In genomic region chr6:166381733-166382499, GRCh38 we compare ENCODE assay signal across 8 cellular contexts. TPM values are rescaled to one million over a fixed set of nuclear protein-coding genes. Genes with fewer than 3 reads are reported as not detected.
DNase-seq lines count a peak whose midpoint lies in the region; ATAC-seq and TF ChIP-seq lines count a peak whose summit lies in the region.

No MANE protein-coding gene starts in this region.

- peak overlapping the region; percentile 36; the same call in 1 of the 2 replicates for H3K27ac Mint-ChIP-seq in WTC11

- peak; percentile 49 for ATAC-seq in HG02852 (IDR thresholded peaks at IDR 0.05; ENCODE audit: unreplicated experiment)
- peak; percentile 50 for ATAC-seq in WTC11
- peak; percentile 74 for ATAC-seq in left lobe of liver

- POLR2A ChIA-PET in WTC11 (lab: Charles Lee) = interaction anchor here (1.1 kb wide), 2 partner anchors 18 to 51 kb away, joined by 3 to 5 read pairs; no protein-coding TSS in a partner anchor

- peaks cover 8% of the 10 kb centered on the region for H3K4me1 Mint-ChIP-seq in WTC11

- no peaks in the 10 kb centered on the region for H3K9me3 Mint-ChIP-seq in WTC11

- no peaks in the 10 kb centered on the region for H3K36me3 Mint-ChIP-seq in WTC11

- peak; percentile 18 to 33 for DNase-seq in NCI-H187 (lab: John Stamatoyannopoulos, UW)
- no peak for DNase-seq in NCI-H187 treated with DMSO at 0.1 percent for 48 hours (lab: John Stamatoyannopoulos, UW)
- DNase-seq in NCI-H1930 (lab: John Stamatoyannopoulos, UW) = peak; percentile 9 to 50
- peak; percentile 87 for DNase-seq in WTC11 (ENCODE audit: low spot score)
- peak; percentile 31 for DNase-seq in cerebellar cortex (ENCODE audit: low spot score)
- peak; percentile 93 for DNase-seq in left lobe of liver (ENCODE audit: low spot score)
- peak; percentile 62 to 73 for DNase-seq in stimulated activated CD4-positive, alpha-beta T cell treated with anti-CD3 and anti-CD28 coated beads, Interleukin-2, amount 100 ng/mL, for 48 hours

- H3K27me3 Mint-ChIP-seq in WTC11 (ENCODE audit: low read depth) = no peaks in the 10 kb centered on the region; the same call in 1 of the 2 replicates

- H3K4me3 Mint-ChIP-seq in WTC11 = peak overlapping the region; percentile 79

- TF ChIP-seq CTCF in WTC11 (IDR thresholded peaks at IDR 0.05) = peak; percentile 81

- CTCF ChIA-PET in WTC11 (lab: Charles Lee) = interaction anchor here (0.6 to 2.9 kb wide), 33 partner anchors 8 to 635 kb away, joined by 3 to 27 read pairs (median 4); partner anchors contain the start of genes PRR18, RPS6KA2 and SFT2D1

TF ChIP-seq in WTC11, 78 proteins besides CTCF, POLR2A, EP300 and RAD21 (continues in another document):
- peak; percentile 74; the same call in 1 of the 2 replicates for TF ChIP-seq ZNF423 (CRISPR knock-in tag; IDR thresholded peaks at IDR 0.05)
- no peak for TF ChIP-seq FOXP4 (CRISPR knock-in tag; IDR thresholded peaks at IDR 0.05)
- TF ChIP-seq SMAD4 (CRISPR knock-in tag; IDR thresholded peaks at IDR 0.05) = no peak
- no peak for TF ChIP-seq PRDM15 (CRISPR knock-in tag; IDR thresholded peaks at IDR 0.05)
- 0 out of 2 replicates have a peak, but pooled peaks have one; percentile 34 for TF ChIP-seq HMGXB4 (CRISPR knock-in tag; IDR thresholded peaks at IDR 0.05)
- TF ChIP-seq ERG (CRISPR knock-in tag; IDR thresholded peaks at IDR 0.05) = no peak
- peak; percentile 28; the same call in 1 of the 2 replicates for TF ChIP-seq MAX (CRISPR knock-in tag; IDR thresholded peaks at IDR 0.05)
- no peak for TF ChIP-seq NR3C1 (CRISPR knock-in tag; conservative IDR thresholded peaks at IDR 0.05; ENCODE audit: low read depth)
- no peak for TF ChIP-seq ZNF281 (CRISPR knock-in tag; IDR thresholded peaks at IDR 0.05)
- TF ChIP-seq GABPB1 (CRISPR knock-in tag; IDR thresholded peaks at IDR 0.05) = peak; percentile 71

RNA-seq across cellular contexts. Expression of gene MPC1, which starts 0.8 kb away (rescaled TPM):
- total RNA-seq in WTC11 (2021) (8.7 to 10.7 TPM (median 9.6 TPM) in 3 replicates), left lobe of liver (120 TPM)

RNA-seq across cellular contexts. Expression of gene SFT2D1, which starts 39.6 kb away (rescaled TPM):
- total RNA-seq in WTC11 (2021) (48.0 to 53.1 TPM (median 49.4 TPM) in 3 replicates), left lobe of liver (8.8 TPM)

Comparison
In these comparisons a context has a peak if more than half of its experiments do, and no peak if none do; other contexts are left out.
1. RNA of gene MPC1, which starts 0.8 kb away (total RNA-seq): 120 TPM in left lobe of liver (single experiment); 8.7 to 10.7 TPM in WTC11; every median in the first group is over 10 times any median in the second.
2. Peak in every context shown above with its lines, with median percentiles within 50 percentile points of each other: ATAC-seq.